14 cellular contexts compared by ENCODE assay signal in genomic region chr5:135578305-135578684, GRCh38. TPM values are rescaled to one million over a fixed set of nuclear protein-coding genes. Genes with fewer than 3 reads are reported as not detected.
A peak's percentile ranks its signal among the peaks of the same experiment; 100 is the strongest.
DNase-seq lines count a peak whose midpoint lies in the region; ATAC-seq and TF ChIP-seq lines count a peak whose summit lies in the region.
"Had no signal": no experiment of that assay in that cellular context is flagged by ENCODE, and none has a peak within 500 bp of the region (broad histone marks: within the 10 kb centered on the region; RNA-seq: fewer than 3 reads in every experiment).

No MANE protein-coding gene starts in this region.

- H3K36me3 ChIP-seq in HUES6 (ENCODE audit: control insufficient read depth, insufficient read depth, low read length) (no peaks in the 10 kb centered on the region; the same call in 1 of the 2 replicates), duodenal mucosa (ENCODE audit: control insufficient read depth in 1 of 2, insufficient read depth in 2 of 2, low read length in 2 of 2) (no peaks in the 10 kb centered on the region), lower lobe of right lung (no peaks in the 10 kb centered on the region), suprapubic skin (peaks cover 6% of the 10 kb centered on the region)

- DNase-seq in lower lobe of right lung (no peak), suprapubic skin (ENCODE audit: low spot score in 2 of 2) (no peak), NCI-H1436 treated with DMSO at 0.1 percent for 48 hours (lab: John Stamatoyannopoulos, UW) (no peak), T-cell (no peak), GM10248 (ENCODE audit: extremely low spot score) (no peak)
- DNase-seq: activated CD8-positive, alpha-beta memory T cell treated with anti-CD3 and anti-CD28 coated beads for 24 hours; naive thymus-derived CD8-positive, alpha-beta T cell; NCI-H1092 treated with DMSO at 0.1 percent for 48 hours had no signal

- no peak overlapping the region for H3K4me3 Mint-ChIP-seq in T-cell
- H3K4me3 Mint-ChIP-seq: activated naive CD4-positive, alpha-beta T cell treated with anti-CD3 and anti-CD28 coated beads, Interleukin-2, amount 50 U/mL, for 24 hours; naive thymus-derived CD8-positive, alpha-beta T cell had no signal

- no peak overlapping the region for H3K27ac Mint-ChIP-seq in T-cell
- H3K27ac Mint-ChIP-seq: activated naive CD4-positive, alpha-beta T cell treated with anti-CD3 and anti-CD28 coated beads, Interleukin-2, amount 50 U/mL, for 24 hours; naive thymus-derived CD8-positive, alpha-beta T cell had no signal

- intact Hi-C loops in lower lobe of right lung (cut with DNase I), result no loop called here

- H3K4me1 Mint-ChIP-seq in T-cell, result peaks cover 0 to 3% (median 0%) of the 10 kb centered on the region in 3 donors
- H3K4me1 Mint-ChIP-seq: activated naive CD4-positive, alpha-beta T cell treated with anti-CD3 and anti-CD28 coated beads, Interleukin-2, amount 50 U/mL, for 24 hours had no signal

- H3K27me3 ChIP-seq in HUES6 (ENCODE audit: control insufficient read depth, insufficient read depth, low read length) (peaks cover 81% of the 10 kb centered on the region), duodenal mucosa (ENCODE audit: control insufficient read depth in 1 of 2, insufficient read depth in 2 of 2, low read length in 2 of 2) (peaks cover 16 to 27% of the 10 kb centered on the region in 2 donors), lower lobe of right lung (ENCODE audit: low read depth) (peaks cover 53% of the 10 kb centered on the region), suprapubic skin (peaks cover 32% of the 10 kb centered on the region)

- TF ChIP-seq CTCF in lower lobe of right lung (IDR thresholded peaks at IDR 0.05) (no peak), suprapubic skin (IDR thresholded peaks at IDR 0.05) (no peak), GM10248 (IDR thresholded peaks at IDR 0.05; ENCODE audit: control extremely low read depth, extremely low read depth, low read depth, missing control alignments) (no peak)

- H3K9ac ChIP-seq in HUES6 (ENCODE audit: low read length) (peak overlapping the region; percentile 67), duodenal mucosa (ENCODE audit: low read depth in 1 of 2, low read length in 2 of 2) (peak overlapping the region in 1 of 2 donors; percentile 17)

- no peaks in the 10 kb centered on the region for H3K9me3 Mint-ChIP-seq in T-cell
- H3K9me3 Mint-ChIP-seq: activated naive CD4-positive, alpha-beta T cell treated with anti-CD3 and anti-CD28 coated beads, Interleukin-2, amount 50 U/mL, for 24 hours had no signal

- no peaks in the 10 kb centered on the region for H3K36me3 Mint-ChIP-seq in T-cell
- H3K36me3 Mint-ChIP-seq: activated naive CD4-positive, alpha-beta T cell treated with anti-CD3 and anti-CD28 coated beads, Interleukin-2, amount 50 U/mL, for 24 hours; naive thymus-derived CD8-positive, alpha-beta T cell had no signal

- no peak for TF ChIP-seq POLR2A in suprapubic skin (IDR thresholded peaks at IDR 0.05)

- H3K27ac ChIP-seq in HUES6 (ENCODE audit: low read depth, low read length) (no peak overlapping the region), duodenal mucosa (ENCODE audit: low read depth, low read length) (peak overlapping the region; percentile 48), lower lobe of right lung (no peak overlapping the region), suprapubic skin (peak overlapping the region; percentile 91)

- CTCF ChIA-PET in T-cell (lab: Charles Lee) (no interaction called here), GM10248 (lab: Yijun Ruan, JAX) (interaction anchor here (0.8 to 4.9 kb wide), 4 partner anchors 12 to 121 kb away, joined by 3 to 31 read pairs (median 4); no protein-coding TSS in a partner anchor)

- H3K9me3 ChIP-seq in HUES6 (ENCODE audit: control insufficient read depth, insufficient read depth, low read depth, low read length) (no peaks in the 10 kb centered on the region), duodenal mucosa (ENCODE audit: control insufficient read depth in 1 of 2, low read length in 2 of 2) (no peaks in the 10 kb centered on the region), lower lobe of right lung (no peaks in the 10 kb centered on the region), suprapubic skin (no peaks in the 10 kb centered on the region)

- H3K4me1 ChIP-seq in HUES6 (ENCODE audit: control insufficient read depth, insufficient read depth, low read length) (peaks cover 33% of the 10 kb centered on the region), duodenal mucosa (ENCODE audit: control insufficient read depth in 1 of 2, insufficient read depth in 2 of 2, low read length in 2 of 2) (no peaks in the 10 kb centered on the region), lower lobe of right lung (peaks cover 7% of the 10 kb centered on the region), suprapubic skin (peaks cover 61% of the 10 kb centered on the region)

- POLR2A ChIA-PET in T-cell (lab: Charles Lee), result no interaction called here
- POLR2A ChIA-PET in GM10248 (lab: Yijun Ruan, JAX), result no interaction called here

- ATAC-seq in lower lobe of right lung (no peak), HG03280 (IDR thresholded peaks at IDR 0.05; ENCODE audit: unreplicated experiment) (no peak), T-cell (replicated peaks in 1 of 4) (no peak)
- ATAC-seq: naive thymus-derived CD8-positive, alpha-beta T cell had no signal

- H3K4me3 ChIP-seq in HUES6 (ENCODE audit: low read depth, low read length) (peak overlapping the region; percentile 76), duodenal mucosa (ENCODE audit: low read depth in 1 of 2, low read length in 2 of 2) (peak overlapping the region; percentile 23 to 62), lower lobe of right lung (peak overlapping the region; percentile 28), suprapubic skin (peak overlapping the region; percentile 67)

- no CpG with 5 or more reads among the region's 21 CpGs for WGBS in suprapubic skin

- no peak for TF ChIP-seq EP300 in suprapubic skin (IDR thresholded peaks at IDR 0.05)

- H3K27me3 Mint-ChIP-seq in T-cell, result peaks cover 32 to 56% of the 10 kb centered on the region in 2 donors

RNA-seq across cellular contexts. Expression of gene CXCL14, which starts 0.5 kb away (rescaled TPM):
- total RNA-seq in lower lobe of right lung (42.4 TPM), suprapubic skin (100 to 1,000 TPM; 247 to 781 (median 334) TPM), T-cell (not detected)
- total RNA-seq: dermis microvascular lymphatic vessel endothelial cell; naive thymus-derived CD8-positive, alpha-beta T cell had no signal

RNA-seq across cellular contexts. Expression of gene NEUROG1, which starts 42.5 kb away (rescaled TPM):
- total RNA-seq in lower lobe of right lung (not detected), suprapubic skin (not detected), T-cell (not detected)
- total RNA-seq: dermis microvascular lymphatic vessel endothelial cell; naive thymus-derived CD8-positive, alpha-beta T cell; NCI-H460 had no signal

Comparison
In these comparisons a context has a peak if more than half of its experiments do, and no peak if none do; other contexts are left out.
1. H3K27ac ChIP-seq: peak in duodenal mucosa (single experiment) and suprapubic skin (single experiment); none in HUES6 (single experiment) and lower lobe of right lung (single experiment).
2. RNA of gene CXCL14, which starts 0.5 kb away (total RNA-seq): 247 to 781 TPM in suprapubic skin and 42.4 TPM in lower lobe of right lung (single experiment); not detected in T-cell; every median in the first group is over 10 times any median in the second.
3. Peak in every context shown above with its lines, with median percentiles within 50 percentile points of each other: H3K4me3 ChIP-seq.